ENCODE assay signal across 29 cellular contexts in genomic region chrX:123909498-123909897, GRCh38. TPM values are rescaled to one million over a fixed set of nuclear protein-coding genes. Genes with fewer than 3 reads are reported as not detected.
A peak's percentile ranks its signal among the peaks of the same experiment; 100 is the strongest.
DNase-seq lines count a peak whose midpoint lies in the region; ATAC-seq and TF ChIP-seq lines count a peak whose summit lies in the region.
"Had no signal": no experiment of that assay in that cellular context is flagged by ENCODE, and none has a peak within 500 bp of the region (broad histone marks: within the 10 kb centered on the region; RNA-seq: fewer than 3 reads in every experiment).

No MANE protein-coding gene starts in this region.

- ATAC-seq in stimulated activated effector memory CD8-positive, alpha-beta T cell treated with anti-CD3 and anti-CD28 coated beads, Interleukin-12 subunit alpha, Interleukin-12 subunit beta, amount 100 ng/mL, for 72 hours: no peak
- ATAC-seq: activated naive CD4-positive, alpha-beta T cell treated with anti-CD3 and anti-CD28 coated beads, Interleukin-2, amount 50 U/mL, for 72 hours; gastroesophageal sphincter; mucosa of descending colon; stimulated activated naive B cell treated with anti-CD40 and anti-IgM and Interleukin-4, amounts not matched to agents 10 μg/mL and 1 μg/mL and 100 μg/mL, for 72 hours had no signal

- no peaks in the 10 kb centered on the region for H3K9me3 ChIP-seq in WERI-Rb-1 (ENCODE audit: severe bottlenecking)
- H3K9me3 ChIP-seq in A673 (ENCODE audit: low read depth, low read length, poor library complexity, severe bottlenecking): no peaks in the 10 kb centered on the region
- H3K9me3 ChIP-seq: gastroesophageal sphincter, mucosa of descending colon, right atrium auricular region had no signal

- H3K36me3 ChIP-seq in WERI-Rb-1 (peaks cover under 1% of the 10 kb centered on the region), A673 (ENCODE audit: insufficient read depth, low read length, poor library complexity, severe bottlenecking) (no peaks in the 10 kb centered on the region)
- H3K36me3 ChIP-seq: right atrium auricular region had no signal

- DNase-seq in CD1c-positive myeloid dendritic cell (ENCODE audit: extremely low spot score): peak; percentile 44
- DNase-seq in NOMO-1 (lab: John Stamatoyannopoulos, UW; ENCODE audit: unreplicated experiment in 2 of 2): peak; percentile 47 to 87
- no peak for DNase-seq in WERI-Rb-1
- peak; percentile 64 for DNase-seq in iris pigment epithelial cell (ENCODE audit: low read depth)
- DNase-seq in SHP77 treated with DMSO at 0.1 percent for 48 hours (lab: John Stamatoyannopoulos, UW): no peak
- DNase-seq in A673 (ENCODE audit: low spot score): no peak
- no peak for DNase-seq in head of caudate nucleus
- no peak for DNase-seq in stimulated activated effector memory CD8-positive, alpha-beta T cell treated with anti-CD3 and anti-CD28 coated beads, Interleukin-12 subunit alpha, Interleukin-12 subunit beta, amount 100 ng/mL, for 72 hours (ENCODE audit: low spot score in 2 of 2)
- DNase-seq: activated CD4-positive, alpha-beta memory T cell treated with anti-CD3 and anti-CD28 coated beads for 36 hours; activated CD8-positive, alpha-beta memory T cell treated with anti-CD3 and anti-CD28 coated beads, Interleukin-2, amount 50 U/mL, for 48 hours; CD4-positive, CD25-positive, alpha-beta regulatory T cell; effector CD8-positive, alpha-beta T cell; EL; islet precursor cell; MM.1S; mucosa of descending colon; NCI-H1694; NCI-H2171 treated with DMSO at 0.1 percent for 48 hours; NCI-H524; nephron progenitor cell; stimulated activated CD4-positive, alpha-beta T cell treated with anti-CD3 and anti-CD28 coated beads, Interleukin-2, amount 100 ng/mL, for 48 hours; stimulated activated naive B cell treated with anti-CD40 and anti-IgM and Interleukin-4, amounts not matched to agents 10 μg/mL and 1 μg/mL and 100 μg/mL, for 72 hours; SW 1271 had no signal

- no peak overlapping the region for H3K27ac Mint-ChIP-seq in stimulated activated effector memory CD8-positive, alpha-beta T cell treated with anti-CD3 and anti-CD28 coated beads, Interleukin-12 subunit alpha, Interleukin-12 subunit beta, amount 100 ng/mL, for 72 hours
- H3K27ac Mint-ChIP-seq: activated CD4-positive, alpha-beta memory T cell treated with anti-CD3 and anti-CD28 coated beads for 36 hours; activated naive CD4-positive, alpha-beta T cell treated with anti-CD3 and anti-CD28 coated beads, Interleukin-2, amount 50 U/mL, for 72 hours; activated T-helper 2 cell treated with anti-CD3 and anti-CD28 coated beads, Interferon-gamma antibody, Interleukin-2, Interleukin-4, amounts not matched to agents 10 μg/mL and 5 μg/mL and 100 μg/mL, durations not matched to agents 14 hours and 24 hours and 36 hours; stimulated activated naive B cell treated with anti-CD40 and anti-IgM and Interleukin-4, amounts not matched to agents 10 μg/mL and 1 μg/mL and 100 μg/mL, for 72 hours had no signal

- intact Hi-C loops in A673 (cut with micrococcal nuclease; ENCODE audit: unreplicated experiment): no loop called here
- intact Hi-C loops in head of caudate nucleus (cut with DNase I): no loop called here

- H3K4me1 Mint-ChIP-seq in stimulated activated effector memory CD8-positive, alpha-beta T cell treated with anti-CD3 and anti-CD28 coated beads, Interleukin-12 subunit alpha, Interleukin-12 subunit beta, amount 100 ng/mL, for 72 hours: peaks cover 13% of the 10 kb centered on the region
- H3K4me1 Mint-ChIP-seq: nephron progenitor cell had no signal

- TF ChIP-seq CTCF in WERI-Rb-1 (IDR thresholded peaks at IDR 0.05; ENCODE audit: low read depth, low read length): no peak
- TF ChIP-seq CTCF in A673 (conservative IDR thresholded peaks at IDR 0.05; ENCODE audit: low read depth, low read length): no peak

- CTCF ChIA-PET in A673 (lab: Charles Lee): no interaction called here

- POLR2A ChIA-PET in A673 (lab: Charles Lee; ENCODE audit: low non-redundant PET): no interaction called here

- peaks cover 15% of the 10 kb centered on the region for H3K27me3 ChIP-seq in WERI-Rb-1 (ENCODE audit: insufficient read depth, low read depth, severe bottlenecking)
- no peaks in the 10 kb centered on the region for H3K27me3 ChIP-seq in A673 (replicated peaks; ENCODE audit: insufficient read depth, low read depth, low read length, poor library complexity)
- H3K27me3 ChIP-seq: gastroesophageal sphincter, right atrium auricular region had no signal

- H3K9me3 Mint-ChIP-seq in stimulated activated effector memory CD8-positive, alpha-beta T cell treated with anti-CD3 and anti-CD28 coated beads, Interleukin-12 subunit alpha, Interleukin-12 subunit beta, amount 100 ng/mL, for 72 hours: no peaks in the 10 kb centered on the region
- H3K9me3 Mint-ChIP-seq: activated CD4-positive, alpha-beta memory T cell treated with anti-CD3 and anti-CD28 coated beads for 36 hours; activated naive CD4-positive, alpha-beta T cell treated with anti-CD3 and anti-CD28 coated beads, Interleukin-2, amount 50 U/mL, for 72 hours; activated T-helper 2 cell treated with anti-CD3 and anti-CD28 coated beads, Interferon-gamma antibody, Interleukin-2, Interleukin-4, amounts not matched to agents 10 μg/mL and 5 μg/mL and 100 μg/mL, durations not matched to agents 14 hours and 24 hours and 36 hours; CD4-positive, CD25-positive, alpha-beta regulatory T cell; central memory CD8-positive, alpha-beta T cell; stimulated activated naive B cell treated with anti-CD40 and anti-IgM and Interleukin-4, amounts not matched to agents 10 μg/mL and 1 μg/mL and 100 μg/mL, for 72 hours had no signal

- H3K4me3 ChIP-seq in WERI-Rb-1 (ENCODE audit: low read depth, low read length): no peak overlapping the region
- no peak overlapping the region for H3K4me3 ChIP-seq in A673 (ENCODE audit: low read depth, low read length, poor library complexity, severe bottlenecking)
- H3K4me3 ChIP-seq: gastroesophageal sphincter, mucosa of descending colon, right atrium auricular region had no signal

- no peak overlapping the region for H3K4me3 Mint-ChIP-seq in stimulated activated effector memory CD8-positive, alpha-beta T cell treated with anti-CD3 and anti-CD28 coated beads, Interleukin-12 subunit alpha, Interleukin-12 subunit beta, amount 100 ng/mL, for 72 hours
- H3K4me3 Mint-ChIP-seq: activated CD4-positive, alpha-beta memory T cell treated with anti-CD3 and anti-CD28 coated beads for 36 hours; CD4-positive, CD25-positive, alpha-beta regulatory T cell; central memory CD8-positive, alpha-beta T cell; nephron progenitor cell; stimulated activated naive B cell treated with anti-CD40 and anti-IgM and Interleukin-4, amounts not matched to agents 10 μg/mL and 1 μg/mL and 100 μg/mL, for 72 hours had no signal

- H3K36me3 Mint-ChIP-seq in stimulated activated effector memory CD8-positive, alpha-beta T cell treated with anti-CD3 and anti-CD28 coated beads, Interleukin-12 subunit alpha, Interleukin-12 subunit beta, amount 100 ng/mL, for 72 hours: peaks cover 60% of the 10 kb centered on the region
- H3K36me3 Mint-ChIP-seq: activated naive CD4-positive, alpha-beta T cell treated with anti-CD3 and anti-CD28 coated beads, Interleukin-2, amount 50 U/mL, for 72 hours had no signal

- H3K4me1 ChIP-seq in A673 (ENCODE audit: insufficient read depth, low read length, poor library complexity, severe bottlenecking): peaks cover 18% of the 10 kb centered on the region
- H3K4me1 ChIP-seq: gastroesophageal sphincter, right atrium auricular region had no signal

- H3K27ac ChIP-seq in WERI-Rb-1 (peak overlapping the region; percentile 11; the same call in 1 of the 2 replicates), A673 (ENCODE audit: low read depth, low read length, poor library complexity, severe bottlenecking) (no peak overlapping the region)
- H3K27ac ChIP-seq: gastroesophageal sphincter, parathyroid adenoma, right atrium auricular region had no signal

- no TSS peak for BruUV-seq in A673 (replicated peaks; lab: Mats Ljungman, UMichigan)

RNA-seq across cellular contexts. Expression of gene XIAP, which starts 49.6 kb away (rescaled TPM):
- total RNA-seq in A673 (2021): 37.7 TPM in 2 replicates

RNA-seq across cellular contexts. Expression of gene STAG2, which starts 52.0 kb away (rescaled TPM):
- total RNA-seq in A673 (2021): 117 and 119 TPM in 2 replicates

Comparison
In these comparisons a context has a peak if more than half of its experiments do, and no peak if none do; other contexts are left out.
1. DNase-seq: peak in CD1c-positive myeloid dendritic cell (single experiment), NOMO-1 (2 of 2) and iris pigment epithelial cell (single experiment); none in WERI-Rb-1 (single experiment), SHP77 treated with DMSO at 0.1 percent for 48 hours (single experiment), A673 (single experiment), head of caudate nucleus (0 of 42) and stimulated activated effector memory CD8-positive, alpha-beta T cell treated with anti-CD3 and anti-CD28 coated beads, Interleukin-12 subunit alpha, Interleukin-12 subunit beta, amount 100 ng/mL, for 72 hours (0 of 2).